ENCODE assay signal across 15 cellular contexts in genomic region chr1:21575351-21575942, GRCh38.
"Had no signal": no experiment of that assay in that cellular context is flagged by ENCODE, and none has a peak within 500 bp of the region (broad histone marks: within the 10 kb centered on the region; RNA-seq: fewer than 3 reads in every experiment).

No MANE protein-coding gene starts in this region.

- H3K9me3 Mint-ChIP-seq: activated T-cell treated with anti-CD3 and anti-CD28 coated beads, Interleukin-2, amount 50 U/mL, for 24 hours; nephron had no signal

- FAIRE-seq: small intestine had no signal

- H3K4me3 ChIP-seq: colonic mucosa, hepatocyte, transverse colon had no signal

- ATAC-seq: activated CD8-positive, alpha-beta memory T cell treated with anti-CD3 and anti-CD28 coated beads, Interleukin-2, amount 10 ng/mL, durations not matched to agents 7 days and 5 days had no signal

- DNase-seq: activated CD4-positive, alpha-beta T cell treated with anti-CD3 and anti-CD28 coated beads for 1 hour; activated CD4-positive, alpha-beta T cell treated with anti-CD3 and anti-CD28 coated beads, Interleukin-2, amount 50 U/mL, for 48 hours; activated CD8-positive, alpha-beta memory T cell treated with anti-CD3 and anti-CD28 coated beads, Interleukin-2, amount 10 ng/mL, durations not matched to agents 7 days and 5 days; activated effector memory CD4-positive, alpha-beta T cell treated with Interleukin-2 at 50 U/mL for 16 hours; activated T-cell treated with anti-CD3 and anti-CD28 coated beads, Interleukin-2, amount 50 U/mL, for 24 hours; aorta; colonic mucosa; foreskin melanocyte; mammary epithelial cell; small intestine; T-helper 9 cell; transverse colon had no signal

- H3K36me3 Mint-ChIP-seq: activated CD8-positive, alpha-beta memory T cell treated with anti-CD3 and anti-CD28 coated beads, Interleukin-2, amount 10 ng/mL, durations not matched to agents 7 days and 5 days; activated naive CD8-positive, alpha-beta T cell had no signal

- H3K4me2 ChIP-seq: hepatocyte had no signal

- H2AFZ ChIP-seq: hepatocyte had no signal

- H3K27ac ChIP-seq: colonic mucosa had no signal

- H3K36me3 ChIP-seq: colonic mucosa, transverse colon had no signal

- H3K9me3 ChIP-seq: colonic mucosa, transverse colon had no signal

- H3K27ac Mint-ChIP-seq: activated CD8-positive, alpha-beta memory T cell treated with anti-CD3 and anti-CD28 coated beads, Interleukin-2, amount 10 ng/mL, durations not matched to agents 7 days and 5 days; activated naive CD8-positive, alpha-beta T cell; activated T-cell treated with anti-CD3 and anti-CD28 coated beads, Interleukin-2, amount 50 U/mL, for 24 hours; nephron had no signal

- H3K27me3 ChIP-seq: colonic mucosa, hepatocyte had no signal
